25 cellular contexts compared by ENCODE assay signal in the genomic region with DNA sequence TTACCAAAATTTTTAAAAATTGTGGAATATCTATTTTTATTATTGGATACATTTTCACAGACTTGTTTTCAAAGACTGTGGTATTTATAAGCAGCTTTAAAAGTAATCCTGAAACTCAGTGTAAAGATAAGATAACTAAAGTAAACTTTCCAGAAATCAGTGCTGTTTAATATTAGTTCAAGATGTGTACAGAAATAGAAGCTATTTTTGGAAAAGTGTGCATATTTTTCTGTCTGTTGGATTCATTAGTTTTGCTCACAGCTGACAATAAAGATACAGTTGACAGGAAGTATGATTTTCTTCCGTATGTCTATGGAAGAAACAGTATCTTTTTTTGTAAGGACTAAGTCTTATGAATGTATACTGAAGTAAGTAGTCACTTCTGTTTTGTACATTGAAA.
A peak's percentile ranks its signal among the peaks of the same experiment; 100 is the strongest.
DNase-seq lines count a peak whose midpoint lies in the region; ATAC-seq, FAIRE-seq and TF ChIP-seq lines count a peak whose summit lies in the region.
"Had no signal": no experiment of that assay in that cellular context is flagged by ENCODE, and none has a peak within 500 bp of the region (broad histone marks: within the 10 kb centered on the region; RNA-seq: fewer than 3 reads in every experiment).

No MANE protein-coding gene starts in this region.

- H3K9me1 ChIP-seq in K562 (ENCODE audit: control insufficient read depth, insufficient read depth, low read length), result no peaks in the 10 kb centered on the region

- peak overlapping the region in 5 of 10 donors; percentile 8 to 49 (median 18) for H3K27ac ChIP-seq in heart right ventricle
- no peak overlapping the region for H3K27ac ChIP-seq in right atrium auricular region
- no peak overlapping the region for H3K27ac ChIP-seq in K562 (ENCODE audit: extremely low read depth, low read depth, low read length)
- peak overlapping the region; percentile 75 for H3K27ac ChIP-seq in smooth muscle cell (ENCODE audit: low read depth)
- H3K27ac ChIP-seq: RWPE1 had no signal

- no peak for TF ChIP-seq CTCF in heart right ventricle (IDR thresholded peaks at IDR 0.05)
- no peak for TF ChIP-seq CTCF in right atrium auricular region (IDR thresholded peaks at IDR 0.05)
- TF ChIP-seq CTCF in K562 (IDR thresholded peaks at IDR 0.05 in 2 of 3, conservative IDR thresholded peaks at IDR 0.05 in 1 of 3; ENCODE audit: insufficient read depth in 2 of 3, low read depth in 1 of 3, low read length in 3 of 3), result no peak
- TF ChIP-seq CTCF in smooth muscle cell (IDR thresholded peaks at IDR 0.05; ENCODE audit: borderline replicate concordance, insufficient read depth, poor library complexity, severe bottlenecking), result no peak

- H3K27me3 ChIP-seq in heart right ventricle, result no peaks in the 10 kb centered on the region
- no peaks in the 10 kb centered on the region for H3K27me3 ChIP-seq in right atrium auricular region
- no peaks in the 10 kb centered on the region for H3K27me3 ChIP-seq in K562 (ENCODE audit: control insufficient read depth in 2 of 2, insufficient read depth in 2 of 2, low read length in 2 of 2)
- no peaks in the 10 kb centered on the region for H3K27me3 ChIP-seq in smooth muscle cell (ENCODE audit: low read depth)
- H3K27me3 ChIP-seq: BLaER1 treated with 17β-estradiol and CSF1 and Interleukin-3, amounts not matched to agents 10 nM and 100 nM had no signal

- TF ChIP-seq EP300 in K562 (IDR thresholded peaks at IDR 0.05; ENCODE audit: low read length), result no peak

- H3K4me2 ChIP-seq in K562 (ENCODE audit: insufficient read depth, low read length) (no peak overlapping the region), smooth muscle cell (peak overlapping the region; percentile 55)

- no peak for FAIRE-seq in K562 (lab: Jason Lieb, UNC)
- FAIRE-seq: A204.1, D721Med, H54 had no signal

- H3K9me3 ChIP-seq in heart right ventricle (no peaks in the 10 kb centered on the region), right atrium auricular region (no peaks in the 10 kb centered on the region), K562 (replicated peaks; ENCODE audit: control insufficient read depth, insufficient read depth, low read depth, low read length) (no peaks in the 10 kb centered on the region), smooth muscle cell (replicated peaks; ENCODE audit: low read depth) (no peaks in the 10 kb centered on the region)
- H3K9me3 ChIP-seq: BLaER1 treated with 17β-estradiol and CSF1 and Interleukin-3, amounts not matched to agents 10 nM and 100 nM had no signal

- peaks cover 0 to 31% (median 7%) of the 10 kb centered on the region in 9 donors for H3K4me1 ChIP-seq in heart right ventricle
- H3K4me1 ChIP-seq in right atrium auricular region, result peaks cover 0 to 12% of the 10 kb centered on the region in 2 donors
- H3K4me1 ChIP-seq in K562 (replicated peaks in 1 of 2; ENCODE audit: control insufficient read depth in 2 of 2, insufficient read depth in 2 of 2, low read length in 2 of 2), result no peaks in the 10 kb centered on the region
- H3K4me1 ChIP-seq in smooth muscle cell (ENCODE audit: low read depth), result peaks cover 3% of the 10 kb centered on the region

- no peak for TF ChIP-seq RAD21 in K562 (CRISPR knock-in tag; conservative IDR thresholded peaks at IDR 0.05 in 1 of 2, IDR thresholded peaks at IDR 0.05 in 1 of 2)

- in situ Hi-C loops in K562 (cut with MboI), result no loop called here

- intact Hi-C loops in heart right ventricle (cut with DNase I) (no loop called here), K562 (cut with micrococcal nuclease) (no loop called here)

- H2AFZ ChIP-seq in K562 (ENCODE audit: low read depth, low read length) (no peak overlapping the region), smooth muscle cell (ENCODE audit: low read depth) (no peak overlapping the region)

- H3K79me2 ChIP-seq in K562 (ENCODE audit: control insufficient read depth, insufficient read depth, low read length) (no peaks in the 10 kb centered on the region), smooth muscle cell (ENCODE audit: low read depth) (peaks cover 6% of the 10 kb centered on the region)

- TF ChIP-seq POLR2A in K562 (conservative IDR thresholded peaks at IDR 0.05), result no peak

- DNase-seq in heart right ventricle, result no peak
- DNase-seq in right atrium auricular region (ENCODE audit: low spot score), result no peak
- no peak for DNase-seq in K562 (ENCODE audit: extremely low read depth in 1 of 4, low spot score in 3 of 4)
- peak; percentile 20 for DNase-seq in foreskin melanocyte
- DNase-seq in smooth muscle cell (lab: John Stamatoyannopoulos, UW; ENCODE audit: unreplicated experiment), result no peak
- no peak for DNase-seq in stimulated activated CD4-positive, alpha-beta T cell treated with anti-CD3 and anti-CD28 coated beads, Interleukin-2, amount 100 ng/mL, for 24 hours
- DNase-seq in nucleus accumbens (lab: John Stamatoyannopoulos, UW), result no peak
- no peak for DNase-seq in effector CD8-positive, alpha-beta T cell (lab: John Stamatoyannopoulos, UW)
- DNase-seq: CD4-positive, alpha-beta T cell; Karpas-422; NCI-H1092; NCI-H1436; NCI-H187; NCI-H2081 treated with DMSO at 0.1 percent for 48 hours; NCI-H2171; NCI-H226; NCI-H510A; NCI-H69; SHP77 treated with DMSO at 0.1 percent for 48 hours had no signal

- H3K4me3 ChIP-seq in heart right ventricle (no peak overlapping the region), right atrium auricular region (no peak overlapping the region), K562 (no peak overlapping the region), smooth muscle cell (no peak overlapping the region)
- H3K4me3 ChIP-seq: BLaER1 treated with 17β-estradiol and CSF1 and Interleukin-3, amounts not matched to agents 10 nM and 100 nM had no signal

- no peak overlapping the region for H3K9ac ChIP-seq in K562 (ENCODE audit: insufficient read depth in 1 of 2, low read depth in 2 of 2, low read length in 2 of 2)
- H3K9ac ChIP-seq in smooth muscle cell (ENCODE audit: low read depth), result no peak overlapping the region

- H3K36me3 ChIP-seq in heart right ventricle, result peaks cover 0 to 83% (median 22%) of the 10 kb centered on the region in 9 donors
- peaks cover 18% of the 10 kb centered on the region for H3K36me3 ChIP-seq in right atrium auricular region
- H3K36me3 ChIP-seq in K562 (ENCODE audit: control insufficient read depth, insufficient read depth, low read length), result peaks cover 8% of the 10 kb centered on the region; the same call in 1 of the 3 replicates
- peaks cover 4% of the 10 kb centered on the region for H3K36me3 ChIP-seq in smooth muscle cell (ENCODE audit: low read depth)

- ATAC-seq in heart right ventricle (peak in 5 of 8 donors; percentile 11 to 46 (median 42)), K562 (no peak)
- ATAC-seq: Panc1 had no signal

- 16 to 18% methylated on average over 1 of the region's 1 CpG for WGBS in heart right ventricle, 2 donors
- 29% methylated on average over 1 of the region's 1 CpG for WGBS in K562 (ENCODE audit: insufficient coverage, low coverage, missing lambda C conversion rate)
- 29% methylated on average over 1 of the region's 1 CpG for WGBS in smooth muscle cell (ENCODE audit: low lambda C conversion rate)

- POLR2A ChIA-PET in K562 (lab: Yijun Ruan, JAX), result no interaction called here

- peaks cover 5% of the 10 kb centered on the region for H3F3A ChIP-seq in smooth muscle cell (ENCODE audit: low read depth)

- CTCF ChIA-PET in K562 (lab: Yijun Ruan, JAX; ENCODE audit: low intra/inter-chr PET ratio), result no interaction called here

- no peaks in the 10 kb centered on the region for H4K20me1 ChIP-seq in K562 (replicated peaks; ENCODE audit: control insufficient read depth, insufficient read depth, low read length)
- H4K20me1 ChIP-seq in smooth muscle cell (ENCODE audit: low read depth), result peaks cover 18% of the 10 kb centered on the region

- no TSS peak for BruUV-seq in K562 (replicated peaks; lab: Mats Ljungman, UMichigan)

TF ChIP-seq in K562, 482 proteins besides CTCF, POLR2A, EP300 and RAD21:
- no peak for TF ChIP-seq E2F1 (CRISPR knock-in tag; IDR thresholded peaks at IDR 0.05)
- no peak for TF ChIP-seq HDAC6 (IDR thresholded peaks at IDR 0.05; ENCODE audit: low read depth, low read length)
- no peak for TF ChIP-seq CHD4 (IDR thresholded peaks at IDR 0.05; ENCODE audit: insufficient read depth, insufficient replicate concordance, low read depth, low read length, poor library complexity, severe bottlenecking)
- TF ChIP-seq TFAM (CRISPR knock-in tag; conservative IDR thresholded peaks at IDR 0.05), result no peak
- TF ChIP-seq NFATC3 (IDR thresholded peaks at IDR 0.05), result no peak
- TF ChIP-seq RBM25 (IDR thresholded peaks at IDR 0.05; ENCODE audit: low read depth, low read length, severe bottlenecking), result no peak
- TF ChIP-seq CBFA2T3 (IDR thresholded peaks at IDR 0.05), result peak; percentile 11; the same call in 1 of the 2 replicates
- no peak for TF ChIP-seq PCBP2 (IDR thresholded peaks at IDR 0.05; ENCODE audit: low read depth, low read length, poor library complexity, severe bottlenecking)
- TF ChIP-seq ZNF311 (CRISPR knock-in tag; IDR thresholded peaks at IDR 0.05), result no peak
